ENCODE assay signal across 1 cellular context in genomic region chr5:135323701-135324132, GRCh38.
A peak's percentile ranks its signal among the peaks of the same experiment; 100 is the strongest.
TF ChIP-seq lines count a peak whose summit lies in the region.

No MANE protein-coding gene starts in this region.

TF ChIP-seq in liver, 16 proteins besides CTCF, POLR2A, EP300 and RAD21 (continued from another document):
- TF ChIP-seq GABPA (IDR thresholded peaks at IDR 0.05 in 1 of 2, conservative IDR thresholded peaks at IDR 0.05 in 1 of 2) (no peak), RXRA (IDR thresholded peaks at IDR 0.05) (no peak), HNF4G (IDR thresholded peaks at IDR 0.05) (no peak), FOXA2 (IDR thresholded peaks at IDR 0.05) (peak; percentile 62), FOXA1 (IDR thresholded peaks at IDR 0.05) (peak; percentile 16)
